Comparison of ENCODE assay signal across 28 cellular contexts in genomic region chr19:33239223-33239975, GRCh38. TPM values are rescaled to one million over a fixed set of nuclear protein-coding genes. Genes with fewer than 3 reads are reported as not detected.
DNase-seq lines count a peak whose midpoint lies in the region; ATAC-seq, FAIRE-seq and TF ChIP-seq lines count a peak whose summit lies in the region.
"Had no signal": no experiment of that assay in that cellular context is flagged by ENCODE, and none has a peak within 500 bp of the region (broad histone marks: within the 10 kb centered on the region; RNA-seq: fewer than 3 reads in every experiment).

No MANE protein-coding gene starts in this region.

- peak; percentile 41 for DNase-seq in Right ventricle myocardium inferior (ENCODE audit: missing footprints)
- no peak for DNase-seq in right atrium auricular region (ENCODE audit: low spot score)
- DNase-seq in K562 (ENCODE audit: extremely low read depth in 1 of 4, low spot score in 3 of 4), result no peak
- peak in 2 of 3 donors; percentile 18 to 44 for DNase-seq in immature natural killer cell
- DNase-seq in stimulated activated effector memory CD8-positive, alpha-beta T cell treated with anti-CD3 and anti-CD28 coated beads, Interleukin-12 subunit alpha, Interleukin-12 subunit beta, amount 100 ng/mL, for 72 hours (ENCODE audit: low spot score in 2 of 2), result no peak
- no peak for DNase-seq in body of pancreas
- DNase-seq in SIG-M5 treated with dmso at 0.1 percent for 504 hours (lab: John Stamatoyannopoulos, UW; ENCODE audit: unreplicated experiment), result no peak
- DNase-seq: 8988T; CD4-positive, alpha-beta T cell; COR-L47; KBM-7; NCI-H1105 treated with DMSO at 0.1 percent for 48 hours; NCI-H146; NCI-H1930; NCI-H446 treated with DMSO at 0.1 percent for 48 hours; NCI-H526; NCI-H82; NK-92 treated with Interleukin-12 subunit alpha and Interleukin-12 subunit beta, amount 100 ng/mL, for 24 hours; PC-3 had no signal

- TF ChIP-seq RAD21 in K562 (CRISPR knock-in tag; conservative IDR thresholded peaks at IDR 0.05 in 1 of 2, IDR thresholded peaks at IDR 0.05 in 1 of 2), result no peak

- H3K4me2 ChIP-seq in K562 (ENCODE audit: insufficient read depth, low read length), result no peak overlapping the region
- H3K4me2 ChIP-seq: BLaER1 had no signal

- 3% methylated on average over 9 of the region's 10 CpGs for WGBS in K562 (ENCODE audit: insufficient coverage, low coverage, missing lambda C conversion rate)
- WGBS in body of pancreas, 2 donors, result 78% methylated on average over 10 of the region's 10 CpGs

- H3K9me3 ChIP-seq in right atrium auricular region (no peaks in the 10 kb centered on the region), K562 (replicated peaks; ENCODE audit: control insufficient read depth, insufficient read depth, low read depth, low read length) (no peaks in the 10 kb centered on the region), body of pancreas (no peaks in the 10 kb centered on the region)
- H3K9me3 ChIP-seq: BLaER1, SJSA1 had no signal

- no peaks in the 10 kb centered on the region for H3K9me1 ChIP-seq in K562 (ENCODE audit: control insufficient read depth, insufficient read depth, low read length)

- TF ChIP-seq POLR2A in K562 (conservative IDR thresholded peaks at IDR 0.05) (no peak), body of pancreas (IDR thresholded peaks at IDR 0.05) (no peak)

- peak overlapping the region; percentile 80 to 93 (median 87) for H3K27ac Mint-ChIP-seq in immature natural killer cell
- H3K27ac Mint-ChIP-seq in stimulated activated effector memory CD8-positive, alpha-beta T cell treated with anti-CD3 and anti-CD28 coated beads, Interleukin-12 subunit alpha, Interleukin-12 subunit beta, amount 100 ng/mL, for 72 hours, result peak overlapping the region; percentile 40
- H3K27ac Mint-ChIP-seq: CD4-positive, alpha-beta T cell had no signal

- H3K36me3 ChIP-seq in right atrium auricular region (no peaks in the 10 kb centered on the region), K562 (ENCODE audit: control insufficient read depth, insufficient read depth, low read length) (no peaks in the 10 kb centered on the region), body of pancreas (replicated peaks in 1 of 2; ENCODE audit: insufficient read depth in 1 of 2, low read depth in 2 of 2) (no peaks in the 10 kb centered on the region)
- H3K36me3 ChIP-seq: BLaER1, SJSA1 had no signal

- peaks cover 0 to 2% of the 10 kb centered on the region in 2 donors for H3K27me3 ChIP-seq in right atrium auricular region
- peaks cover 2 to 37% of the 10 kb centered on the region in 2 experiments; a peak in 3 of 5 replicates for H3K27me3 ChIP-seq in K562 (ENCODE audit: control insufficient read depth in 2 of 2, insufficient read depth in 2 of 2, low read length in 2 of 2)
- no peaks in the 10 kb centered on the region for H3K27me3 ChIP-seq in body of pancreas
- H3K27me3 ChIP-seq: BLaER1, SJSA1 had no signal

- CTCF ChIA-PET in K562 (lab: Yijun Ruan, JAX; ENCODE audit: low intra/inter-chr PET ratio), result interaction anchor here (1.4 kb wide), 1 partner anchor 167 kb away, joined by 5 read pairs; no protein-coding TSS in a partner anchor

- no peak for FAIRE-seq in K562 (lab: Jason Lieb, UNC)
- FAIRE-seq: G401.6 had no signal

- no TSS peak for BruUV-seq in K562 (replicated peaks; lab: Mats Ljungman, UMichigan)

- TF ChIP-seq CTCF in right atrium auricular region (IDR thresholded peaks at IDR 0.05) (no peak), K562 (IDR thresholded peaks at IDR 0.05 in 2 of 3, conservative IDR thresholded peaks at IDR 0.05 in 1 of 3; ENCODE audit: insufficient read depth in 2 of 3, low read depth in 1 of 3, low read length in 3 of 3) (no peak), body of pancreas (IDR thresholded peaks at IDR 0.05) (no peak)

- H3K4me3 ChIP-seq in right atrium auricular region (no peak overlapping the region), K562 (no peak overlapping the region), body of pancreas (no peak overlapping the region)
- H3K4me3 ChIP-seq: BLaER1, SJSA1 had no signal

- TF ChIP-seq EP300 in K562 (IDR thresholded peaks at IDR 0.05; ENCODE audit: low read length), result no peak

- H2AFZ ChIP-seq in K562 (ENCODE audit: low read depth, low read length), result no peak overlapping the region

- peaks cover 25 to 29% of the 10 kb centered on the region in 2 donors for H3K4me1 Mint-ChIP-seq in immature natural killer cell
- peaks cover 39% of the 10 kb centered on the region for H3K4me1 Mint-ChIP-seq in stimulated activated effector memory CD8-positive, alpha-beta T cell treated with anti-CD3 and anti-CD28 coated beads, Interleukin-12 subunit alpha, Interleukin-12 subunit beta, amount 100 ng/mL, for 72 hours

- H3K27ac ChIP-seq in right atrium auricular region (no peak overlapping the region), K562 (ENCODE audit: extremely low read depth, low read depth, low read length) (no peak overlapping the region), body of pancreas (no peak overlapping the region)
- H3K27ac ChIP-seq: BLaER1, SJSA1 had no signal

- no peak overlapping the region for H3K9ac ChIP-seq in K562 (ENCODE audit: insufficient read depth in 1 of 2, low read depth in 2 of 2, low read length in 2 of 2)
- H3K9ac ChIP-seq: BLaER1 had no signal

- in situ Hi-C loops in K562 (cut with MboI), result loop anchor here (5.0 kb wide), 2 partner anchors 168 to 533 kb away; no protein-coding TSS in a partner anchor

- no peaks in the 10 kb centered on the region for H3K36me3 Mint-ChIP-seq in immature natural killer cell
- H3K36me3 Mint-ChIP-seq in stimulated activated effector memory CD8-positive, alpha-beta T cell treated with anti-CD3 and anti-CD28 coated beads, Interleukin-12 subunit alpha, Interleukin-12 subunit beta, amount 100 ng/mL, for 72 hours, result peaks cover 8% of the 10 kb centered on the region

- POLR2A ChIA-PET in K562 (lab: Yijun Ruan, JAX), result no interaction called here

- H3K79me2 ChIP-seq in K562 (ENCODE audit: control insufficient read depth, insufficient read depth, low read length), result no peaks in the 10 kb centered on the region

- intact Hi-C loops in Right ventricle myocardium inferior (cut with DNase I) (loop anchor here (5.0 kb wide), 1 partner anchor 533 kb away; no protein-coding TSS in a partner anchor), K562 (cut with micrococcal nuclease) (loop anchor here (5.0 kb wide), 1 partner anchor 533 kb away; no protein-coding TSS in a partner anchor), body of pancreas (cut with DNase I) (loop anchor here (10.0 kb wide), 1 partner anchor 525 kb away; no protein-coding TSS in a partner anchor)

- H3K9me3 Mint-ChIP-seq in immature natural killer cell, result no peaks in the 10 kb centered on the region
- no peaks in the 10 kb centered on the region for H3K9me3 Mint-ChIP-seq in stimulated activated effector memory CD8-positive, alpha-beta T cell treated with anti-CD3 and anti-CD28 coated beads, Interleukin-12 subunit alpha, Interleukin-12 subunit beta, amount 100 ng/mL, for 72 hours
- H3K9me3 Mint-ChIP-seq: CD4-positive, alpha-beta T cell had no signal

- H3K4me3 Mint-ChIP-seq in immature natural killer cell, result peak overlapping the region in 4 of 5 donors; percentile 46 to 78 (median 58)
- H3K4me3 Mint-ChIP-seq in stimulated activated effector memory CD8-positive, alpha-beta T cell treated with anti-CD3 and anti-CD28 coated beads, Interleukin-12 subunit alpha, Interleukin-12 subunit beta, amount 100 ng/mL, for 72 hours, result no peak overlapping the region
- H3K4me3 Mint-ChIP-seq: CD4-positive, alpha-beta T cell had no signal

- H3K4me1 ChIP-seq in right atrium auricular region (no peaks in the 10 kb centered on the region), K562 (replicated peaks in 1 of 2; ENCODE audit: control insufficient read depth in 2 of 2, insufficient read depth in 2 of 2, low read length in 2 of 2) (peaks cover 0 to 26% of the 10 kb centered on the region in 2 experiments; a peak in 2 of 5 replicates), body of pancreas (peaks cover 8% of the 10 kb centered on the region)
- H3K4me1 ChIP-seq: SJSA1 had no signal

- ATAC-seq in Right ventricle myocardium inferior, result no peak
- no peak for ATAC-seq in K562
- ATAC-seq in stimulated activated effector memory CD8-positive, alpha-beta T cell treated with anti-CD3 and anti-CD28 coated beads, Interleukin-12 subunit alpha, Interleukin-12 subunit beta, amount 100 ng/mL, for 72 hours, result no peak
- no peak for ATAC-seq in GM18867 (IDR thresholded peaks at IDR 0.05; ENCODE audit: unreplicated experiment)
- ATAC-seq in body of pancreas, result no peak
- ATAC-seq: HCT116, PC-3 had no signal

- peaks cover 2 to 6% (median 4%) of the 10 kb centered on the region in 3 donors for H3K27me3 Mint-ChIP-seq in immature natural killer cell (ENCODE audit: low read depth in 3 of 3)

- peaks cover 10% of the 10 kb centered on the region for H4K20me1 ChIP-seq in K562 (replicated peaks; ENCODE audit: control insufficient read depth, insufficient read depth, low read length)
- H4K20me1 ChIP-seq: BLaER1 had no signal

RNA-seq across cellular contexts. Expression of gene SLC7A10, which starts 13.7 kb away (rescaled TPM):
- total RNA-seq in Right ventricle myocardium inferior, result 0.32 TPM
- under 1 TPM in 1 of 2 donors, not detected in 1; 0.79 TPM for total RNA-seq in right atrium auricular region
- total RNA-seq in K562 (2011; cell fraction: chromatin; rRNA removed; ENCODE audit: low replicate concordance), result not detected in 2 replicates
- total RNA-seq in K562 (2011; cell fraction: nucleolus; rRNA removed), result not detected in 2 replicates
- total RNA-seq in K562 (2011; cell fraction: nucleoplasm; rRNA removed), result not detected in 2 replicates
- total RNA-seq in K562 (2014; rRNA removed), result not detected in 2 replicates
- not detected in 2 replicates for total RNA-seq in K562 (2014; rRNA removed; fragmentation: Illumina TruSeq; extraction: Trizol)
- not detected in 2 replicates for total RNA-seq in K562 (2015; rRNA removed; fragmentation: Illumina TruSeq; extraction: Trizol)
- total RNA-seq in K562 (2021), result not detected in 2 replicates
- not detected in 2 replicates for polyA plus RNA-seq in K562 (2011; rRNA removed)
- not detected in 2 replicates for polyA plus RNA-seq in K562 (2011; cell fraction: cytosol; rRNA removed)
- not detected in 2 replicates for polyA plus RNA-seq in K562 (2011; cell fraction: nucleus; rRNA removed)
- polyA plus RNA-seq in K562 (2012), result not detected in 2 replicates
- not detected in 2 replicates for polyA plus RNA-seq in K562 (2014; fragmentation: Illumina TruSeq; extraction: Trizol)
- under 1 TPM in 1 of 2 experiments, not detected in 1; 0.07 TPM for polyA plus RNA-seq in K562 (2014; fragmentation: Nextera tagmentation; extraction: Ambion mirVana)
- polyA plus RNA-seq in K562 (2014; rRNA removed), result not detected in 2 replicates
- polyA minus RNA-seq in K562 (2011; rRNA and poly(A)+ RNA removed), result not detected in 2 replicates
- polyA minus RNA-seq in K562 (2011; cell fraction: cytosol; rRNA and poly(A)+ RNA removed), result not detected in 2 replicates
- not detected in 2 replicates for polyA minus RNA-seq in K562 (2011; cell fraction: nucleus; rRNA and poly(A)+ RNA removed)
- not detected for polyA plus RNA-seq in immature natural killer cell
- 1 to 10 TPM in 1 of 2 donors, under 1 TPM in 1; 0.78 to 5.3 TPM for total RNA-seq in body of pancreas
- total RNA-seq: CD4-positive, alpha-beta T cell; H4; HT1080; LHCN-M2; MCF 10A; PC-3; SJSA1 had no signal

RNA-seq across cellular contexts. Expression of gene LRP3, which starts 45.3 kb away (rescaled TPM):
- total RNA-seq in Right ventricle myocardium inferior (17.8 TPM), right atrium auricular region (10 to 100 TPM; 16.3 to 22.2 TPM), K562 (2014; rRNA removed) (not detected in 2 replicates), K562 (2014; rRNA removed; fragmentation: Illumina TruSeq; extraction: Trizol) (not detected in 2 replicates), K562 (2015; rRNA removed; fragmentation: Illumina TruSeq; extraction: Trizol) (not detected in 2 replicates), K562 (2021) (0.04 and 0.29 TPM in 2 replicates), body of pancreas (10 to 100 TPM; 18.1 to 23.3 TPM)
- not detected in 2 replicates for total RNA-seq in K562 (2011; cell fraction: chromatin; rRNA removed; ENCODE audit: low replicate concordance)
- total RNA-seq in K562 (2011; cell fraction: nucleolus; rRNA removed), result not detected in 2 replicates
- not detected in 2 replicates for total RNA-seq in K562 (2011; cell fraction: nucleoplasm; rRNA removed)
- polyA plus RNA-seq in K562 (2011; rRNA removed) (not detected in 2 replicates), K562 (2014; fragmentation: Illumina TruSeq; extraction: Trizol) (not detected in 2 replicates), K562 (2014; fragmentation: Nextera tagmentation; extraction: Ambion mirVana) (not detected), K562 (2014; rRNA removed) (not detected in 2 replicates), immature natural killer cell (not detected)
- not detected in 2 replicates for polyA plus RNA-seq in K562 (2011; cell fraction: cytosol; rRNA removed)
- not detected in 2 replicates for polyA plus RNA-seq in K562 (2011; cell fraction: nucleus; rRNA removed)
- polyA plus RNA-seq in K562 (2012), result not detected in 2 replicates
- polyA minus RNA-seq in K562 (2011; rRNA and poly(A)+ RNA removed), result not detected in 2 replicates
- not detected in 2 replicates for polyA minus RNA-seq in K562 (2011; cell fraction: cytosol; rRNA and poly(A)+ RNA removed)
- polyA minus RNA-seq in K562 (2011; cell fraction: nucleus; rRNA and poly(A)+ RNA removed), result not detected in 2 replicates

Comparison
In these comparisons a context has a peak if more than half of its experiments do, and no peak if none do; other contexts are left out.
1. DNase-seq: peak in Right ventricle myocardium inferior (single experiment) and immature natural killer cell (2 of 3); none in right atrium auricular region (single experiment), K562 (0 of 4), stimulated activated effector memory CD8-positive, alpha-beta T cell treated with anti-CD3 and anti-CD28 coated beads, Interleukin-12 subunit alpha, Interleukin-12 subunit beta, amount 100 ng/mL, for 72 hours (0 of 2), body of pancreas (0 of 4) and SIG-M5 treated with dmso at 0.1 percent for 504 hours (single experiment).
2. RNA of gene LRP3, which starts 45.3 kb away (total RNA-seq): 18.1 to 23.3 TPM in body of pancreas, 16.3 to 22.2 TPM in right atrium auricular region and 17.8 TPM in Right ventricle myocardium inferior (single experiment); 0.04 to 0.29 TPM in K562; every median in the first group is over 10 times any median in the second.